ENCODE assay signal across 8 cellular contexts in the genomic region with DNA sequence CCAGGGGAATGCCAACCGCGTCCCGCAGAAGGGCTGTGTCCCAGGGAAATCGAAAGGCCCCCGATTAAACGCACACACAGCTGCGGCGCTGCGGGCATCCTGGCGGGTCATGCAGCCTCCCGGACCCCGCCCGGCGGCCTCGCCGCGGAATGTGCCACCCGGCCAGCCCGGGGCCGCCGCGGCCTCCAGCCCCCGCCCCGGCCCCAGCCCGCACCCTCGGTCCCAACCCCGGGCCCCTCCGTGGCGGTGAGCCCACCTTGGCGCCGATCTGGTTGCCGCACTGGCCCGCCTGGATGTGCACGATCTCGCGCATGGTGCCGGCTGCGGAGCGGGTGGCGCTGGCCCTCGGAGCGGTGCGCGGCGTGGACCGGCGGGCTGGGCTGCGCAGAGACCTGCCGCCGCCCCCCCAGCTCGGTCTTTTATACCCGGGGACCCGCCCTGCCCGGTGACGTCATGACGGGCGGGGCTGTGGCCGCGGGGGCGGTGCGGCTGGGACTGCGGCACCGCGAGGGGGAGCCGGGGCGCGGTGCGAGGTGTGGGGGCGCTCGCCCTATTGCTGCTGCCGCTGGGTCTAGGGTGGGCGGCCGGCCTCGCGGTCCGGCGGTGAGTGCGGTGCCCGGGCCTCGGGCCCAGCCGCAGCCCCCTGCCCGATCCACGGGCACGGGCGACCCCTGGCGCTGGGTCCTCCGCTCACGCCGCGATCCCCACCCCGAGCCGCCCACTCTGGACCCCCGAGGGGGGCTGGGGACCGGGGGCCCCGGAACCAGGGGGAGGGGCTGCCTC. TPM values are rescaled to one million over a fixed set of nuclear protein-coding genes. Genes with fewer than 3 reads are reported as not detected.
DNase-seq lines count a peak whose midpoint lies in the region; ATAC-seq and TF ChIP-seq lines count a peak whose summit lies in the region.

A gene (minus strand): TSS at position 394 of the 783 bp plus-strand sequence. CDS start 81 bp downstream, at position 313.

- H3K36me3 ChIP-seq in adrenal gland (replicated peaks in 1 of 2) = peaks cover 0 to 5% of the 10 kb centered on the region in 2 donors
- H3K36me3 ChIP-seq in prostate gland = no peaks in the 10 kb centered on the region

- in situ Hi-C loops in KBM-7 (cut with MboI; ENCODE audit: low pct_unique_long_range_greater_than_20kb, low sequenced_read_pairs) = no loop called here

- no peaks in the 10 kb centered on the region for H3K27me3 ChIP-seq in adrenal gland
- no peaks in the 10 kb centered on the region for H3K27me3 ChIP-seq in prostate gland (replicated peaks; ENCODE audit: insufficient read depth)

- H3K4me3 ChIP-seq in adrenal gland (peak within 1 kb of the TSS; percentile 40 to 88 (median 70)), prostate gland (peak within 1 kb of the TSS; percentile 78 to 80)

- H3K27ac ChIP-seq in adrenal gland (peak within 1 kb of the TSS in 4 of 5 donors; percentile 70 to 92 (median 82)), prostate gland (peak within 1 kb of the TSS; percentile 79 to 82)

- 0 to 1% (median 1%) methylated on average over 3 to 95 of the region's 95 CpGs for WGBS in adrenal gland, 4 donors
- WGBS in prostate gland = under 1% methylated on average over 44 of the region's 95 CpGs

- DNase-seq in ELF-1 (ENCODE audit: low read depth, low spot score) (peak; percentile 76), KBM-7 (peak; percentile 75), T follicular helper cell (ENCODE audit: low read depth) (peak; percentile 84), adrenal gland (peak; percentile 64 to 87 (median 79)), left cardiac atrium (peak; percentile 87), prostate gland (ENCODE audit: low spot score) (peak; percentile 77), ureter (ENCODE audit: low spot score) (peak; percentile 86)

- intact Hi-C loops in adrenal gland (cut with DNase I) = no loop called here
- intact Hi-C loops in left cardiac atrium (cut with DNase I) = no loop called here
- intact Hi-C loops in prostate gland (cut with DNase I) = no loop called here

- ATAC-seq in GM21619 (IDR thresholded peaks at IDR 0.05; ENCODE audit: unreplicated experiment) = peak; percentile 85
- ATAC-seq in left cardiac atrium = peak; percentile 89 to 91

- H3K4me1 ChIP-seq in adrenal gland (replicated peaks in 1 of 2) (no peaks in the 10 kb centered on the region), prostate gland (replicated peaks) (no peaks in the 10 kb centered on the region)

- no peaks in the 10 kb centered on the region for H3K9me3 ChIP-seq in adrenal gland (replicated peaks in 1 of 3)
- H3K9me3 ChIP-seq in prostate gland = no peaks in the 10 kb centered on the region

- peak in 3 of 6 experiments; percentile 26 to 57 (median 47) for TF ChIP-seq CTCF in adrenal gland (IDR thresholded peaks at IDR 0.05)
- peak; percentile 39 to 83 (median 62) for TF ChIP-seq CTCF in prostate gland (IDR thresholded peaks at IDR 0.05)

- TF ChIP-seq POLR2A in adrenal gland (IDR thresholded peaks at IDR 0.05) (peak; percentile 89 to 90), prostate gland (IDR thresholded peaks at IDR 0.05) (peak; percentile 97)

RNA-seq across cellular contexts. Expression of the gene that starts here (rescaled TPM):
- total RNA-seq in adrenal gland = 10 to 100 TPM in 6 of 8 donors, 1 to 10 TPM in 2; 6.4 to 34.5 (median 17.7) TPM
- 10 to 100 TPM; 10.7 to 18.4 (median 13.6) TPM for polyA plus RNA-seq in adrenal gland
- total RNA-seq in left cardiac atrium = 10 to 100 TPM; 43.8 to 57.8 TPM
- total RNA-seq in prostate gland = 10 to 100 TPM; 17.2 to 39.6 TPM
- 21.5 TPM for total RNA-seq in ureter

Comparison
In these comparisons a context has a peak if more than half of its experiments do, and no peak if none do; other contexts are left out.
1. Peak in every context shown above with its lines: DNase-seq, ATAC-seq, H3K4me3 ChIP-seq and H3K27ac ChIP-seq.